In the genomic region with DNA sequence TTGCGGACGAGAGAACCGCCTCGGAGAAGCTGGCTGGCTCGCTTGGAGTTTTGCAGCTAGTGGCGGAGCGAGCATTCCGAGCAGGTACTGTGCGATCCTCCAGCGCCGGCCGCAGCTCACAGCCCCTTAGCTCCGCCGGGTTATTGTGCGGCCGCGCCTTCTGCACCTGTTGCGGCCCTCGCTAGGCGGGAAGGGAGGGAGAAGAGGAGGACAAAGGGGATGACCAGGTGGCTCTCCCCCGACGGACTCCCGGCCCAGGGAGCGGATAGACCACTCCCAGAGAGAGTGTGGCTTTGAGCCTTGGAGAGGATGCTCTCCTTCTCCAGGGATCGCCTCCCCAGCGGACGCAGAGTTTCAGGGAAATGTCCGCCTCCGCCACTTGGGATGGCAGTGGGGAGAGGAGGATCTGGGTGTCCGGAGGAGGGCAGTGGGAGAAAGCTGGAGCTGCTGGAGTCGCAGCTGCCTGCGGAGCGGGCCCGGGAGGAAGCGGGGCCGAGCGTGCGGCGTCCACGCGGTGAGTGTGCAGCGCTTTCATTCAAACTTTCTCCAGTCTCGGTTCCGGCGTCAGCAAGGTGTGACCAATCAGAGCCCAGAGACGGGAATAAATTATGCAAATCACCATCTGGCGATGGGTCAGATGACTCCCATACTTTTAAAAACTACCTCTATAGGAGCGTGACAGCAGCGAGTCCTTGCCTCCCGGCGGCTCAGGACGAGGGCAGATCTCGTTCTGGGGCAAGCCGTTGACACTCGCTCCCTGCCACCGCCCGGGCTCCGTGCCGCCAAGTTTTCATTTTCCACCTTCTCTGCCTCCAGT, we compare ENCODE assay signal across 8 cellular contexts. TPM values are rescaled to one million over a fixed set of nuclear protein-coding genes. Genes with fewer than 3 reads are reported as not detected.
DNase-seq lines count a peak whose midpoint lies in the region; ATAC-seq and TF ChIP-seq lines count a peak whose summit lies in the region.

Gene LIPG (plus strand): TSS at position 681 of the 817 bp plus-strand sequence. CDS start 252 bp downstream, outside the sequence.

- H3K4me1 Mint-ChIP-seq in activated CD8-positive, alpha-beta T cell treated with anti-CD3 and anti-CD28 coated beads for 36 hours (ENCODE audit: low read depth), result peaks cover 28% of the 10 kb centered on the region
- H3K4me1 Mint-ChIP-seq in naive thymus-derived CD8-positive, alpha-beta T cell, result peaks cover 11 to 31% (median 28%) of the 10 kb centered on the region in 4 donors

- TF ChIP-seq POLR2A in esophagus muscularis mucosa (IDR thresholded peaks at IDR 0.05; ENCODE audit: low read depth), result no peak

- no peak within 1 kb of the TSS for H3K27ac Mint-ChIP-seq in activated CD8-positive, alpha-beta T cell treated with anti-CD3 and anti-CD28 coated beads for 36 hours
- H3K27ac Mint-ChIP-seq in naive thymus-derived CD8-positive, alpha-beta T cell, result peak within 1 kb of the TSS in 3 of 10 donors; percentile 43 to 81 (median 69)

- H3K4me3 Mint-ChIP-seq in activated CD8-positive, alpha-beta T cell treated with anti-CD3 and anti-CD28 coated beads for 36 hours, result peak within 1 kb of the TSS; percentile 61
- peak within 1 kb of the TSS; percentile 46 to 86 (median 76) for H3K4me3 Mint-ChIP-seq in naive thymus-derived CD8-positive, alpha-beta T cell

- intact Hi-C loops in activated CD8-positive, alpha-beta T cell treated with anti-CD3 and anti-CD28 coated beads for 36 hours (cut with micrococcal nuclease), result no loop called here
- intact Hi-C loops in esophagus muscularis mucosa (cut with DNase I), result no loop called here

- H3K27me3 ChIP-seq in esophagus muscularis mucosa (peaks cover 4 to 77% (median 16%) of the 10 kb centered on the region in 4 donors), thymus (ENCODE audit: control insufficient read depth, insufficient read depth) (peaks cover 42% of the 10 kb centered on the region)

- H3K4me1 ChIP-seq in esophagus muscularis mucosa, result peaks cover 25 to 30% (median 29%) of the 10 kb centered on the region in 4 donors
- peaks cover 5% of the 10 kb centered on the region for H3K4me1 ChIP-seq in thymus (ENCODE audit: control insufficient read depth, insufficient read depth, low read length)

- ATAC-seq in HG02870 (IDR thresholded peaks at IDR 0.05; ENCODE audit: unreplicated experiment) (peak; percentile 80), GM18520 (IDR thresholded peaks at IDR 0.05; ENCODE audit: unreplicated experiment) (no peak)
- peak; percentile 87 for ATAC-seq in activated CD8-positive, alpha-beta T cell treated with anti-CD3 and anti-CD28 coated beads for 36 hours
- ATAC-seq in naive thymus-derived CD8-positive, alpha-beta T cell, result peak; percentile 73 to 76

- H3K4me3 ChIP-seq in GM12865 (ENCODE audit: low read depth, low read length) (peak within 1 kb of the TSS; percentile 38), esophagus muscularis mucosa (peak within 1 kb of the TSS; percentile 43 to 57 (median 46)), thymus (ENCODE audit: low read length) (peak within 1 kb of the TSS; percentile 38)

- TF ChIP-seq CTCF in GM12865 (IDR thresholded peaks at IDR 0.05; ENCODE audit: insufficient read depth, low read depth, low read length, missing control alignments), result no peak
- no peak for TF ChIP-seq CTCF in activated CD8-positive, alpha-beta T cell treated with anti-CD3 and anti-CD28 coated beads for 36 hours (IDR thresholded peaks at IDR 0.05)
- no peak for TF ChIP-seq CTCF in esophagus muscularis mucosa (IDR thresholded peaks at IDR 0.05)

- H3K9me3 ChIP-seq in esophagus muscularis mucosa (no peaks in the 10 kb centered on the region), thymus (ENCODE audit: control insufficient read depth) (no peaks in the 10 kb centered on the region)

- no peak within 1 kb of the TSS for H3K27ac ChIP-seq in esophagus muscularis mucosa (replicated peaks in 1 of 4)
- H3K27ac ChIP-seq in thymus (ENCODE audit: low read depth), result no peak within 1 kb of the TSS

- no peaks in the 10 kb centered on the region for H3K9me3 Mint-ChIP-seq in activated CD8-positive, alpha-beta T cell treated with anti-CD3 and anti-CD28 coated beads for 36 hours
- no peaks in the 10 kb centered on the region for H3K9me3 Mint-ChIP-seq in naive thymus-derived CD8-positive, alpha-beta T cell

- H3K27me3 Mint-ChIP-seq in activated CD8-positive, alpha-beta T cell treated with anti-CD3 and anti-CD28 coated beads for 36 hours, result peaks cover 64% of the 10 kb centered on the region
- peaks cover 34 to 87% (median 69%) of the 10 kb centered on the region in 5 donors for H3K27me3 Mint-ChIP-seq in naive thymus-derived CD8-positive, alpha-beta T cell

- DNase-seq in GM12865 (ENCODE audit: low read depth) (peak; percentile 68), NCI-H2227 (lab: John Stamatoyannopoulos, UW; ENCODE audit: unreplicated experiment) (peak; percentile 72), esophagus muscularis mucosa (ENCODE audit: extremely low spot score) (no peak)
- DNase-seq in activated CD8-positive, alpha-beta T cell treated with anti-CD3 and anti-CD28 coated beads for 36 hours, result peak; percentile 71
- peak in 5 of 10 donors; percentile 5 to 27 (median 18) for DNase-seq in naive thymus-derived CD8-positive, alpha-beta T cell

- no peak for TF ChIP-seq EP300 in esophagus muscularis mucosa (IDR thresholded peaks at IDR 0.05)

- H3K36me3 Mint-ChIP-seq in activated CD8-positive, alpha-beta T cell treated with anti-CD3 and anti-CD28 coated beads for 36 hours (ENCODE audit: low read depth), result no peaks in the 10 kb centered on the region
- H3K36me3 Mint-ChIP-seq in naive thymus-derived CD8-positive, alpha-beta T cell, result no peaks in the 10 kb centered on the region

- CTCF ChIA-PET in activated CD8-positive, alpha-beta T cell treated with anti-CD3 and anti-CD28 coated beads for 36 hours (lab: Charles Lee), result interaction anchor here (1.6 to 3.7 kb wide), 4 partner anchors 10 to 300 kb away, joined by 3 to 27 read pairs (median 6); no protein-coding TSS in a partner anchor

- H3K36me3 ChIP-seq in esophagus muscularis mucosa (no peaks in the 10 kb centered on the region), thymus (ENCODE audit: control insufficient read depth, insufficient read depth) (no peaks in the 10 kb centered on the region)

- POLR2A ChIA-PET in activated CD8-positive, alpha-beta T cell treated with anti-CD3 and anti-CD28 coated beads for 36 hours (lab: Charles Lee), result no interaction called here
- POLR2A ChIA-PET in naive thymus-derived CD8-positive, alpha-beta T cell (lab: Charles Lee), result no interaction called here

- 0% methylated on average over 24 of the region's 59 CpGs for WGBS in esophagus muscularis mucosa
- WGBS in thymus, result 2% methylated on average over 59 of the region's 59 CpGs

RNA-seq across cellular contexts. Expression of gene LIPG, which starts in this region (rescaled TPM):
- under 1 TPM; 0.18 to 0.27 TPM for total RNA-seq in activated CD8-positive, alpha-beta T cell treated with anti-CD3 and anti-CD28 coated beads for 36 hours
- total RNA-seq in esophagus muscularis mucosa, result 10 to 100 TPM in 1 of 4 donors, 1 to 10 TPM in 1, under 1 TPM in 1, not detected in 1; 0.06 to 11.9 (median 1.3) TPM
- total RNA-seq in naive thymus-derived CD8-positive, alpha-beta T cell, result not detected
- not detected for polyA plus RNA-seq in naive thymus-derived CD8-positive, alpha-beta T cell
- 1.8 TPM for polyA plus RNA-seq in thymus

Comparison
In these comparisons a context has a peak if more than half of its experiments do, and no peak if none do; other contexts are left out.
1. Peak in DNase-seq and ATAC-seq in activated CD8-positive, alpha-beta T cell treated with anti-CD3 and anti-CD28 coated beads for 36 hours; RNA of the gene not detected or under 1 TPM.
2. Peak in ATAC-seq in naive thymus-derived CD8-positive, alpha-beta T cell; RNA of the gene not detected or under 1 TPM.